Comparison of ENCODE assay signal across 25 cellular contexts in the genomic region with DNA sequence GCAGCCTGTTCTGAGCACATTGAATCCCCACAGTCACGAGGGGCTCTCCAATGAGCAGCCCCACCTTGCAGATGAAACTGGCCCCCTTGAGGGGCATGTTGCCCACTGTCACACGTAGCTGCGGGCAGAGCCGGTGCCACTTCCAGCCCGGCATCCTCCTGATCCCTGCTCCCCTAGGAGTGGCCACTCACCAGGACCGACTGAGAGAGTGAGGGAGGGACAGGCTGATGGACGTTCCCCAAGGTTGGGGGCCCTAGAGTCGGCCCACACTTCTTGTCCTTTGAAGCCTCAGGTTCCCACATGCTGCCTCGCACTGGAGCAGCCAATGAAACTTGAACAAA. TPM values are rescaled to one million over a fixed set of nuclear protein-coding genes. Genes with fewer than 3 reads are reported as not detected.
DNase-seq lines count a peak whose midpoint lies in the region; ATAC-seq and TF ChIP-seq lines count a peak whose summit lies in the region.
"Had no signal": no experiment of that assay in that cellular context is flagged by ENCODE, and none has a peak within 500 bp of the region (broad histone marks: within the 10 kb centered on the region; RNA-seq: fewer than 3 reads in every experiment).

No MANE protein-coding gene starts in this region.

- H3K36me3 Mint-ChIP-seq in CD4-positive, alpha-beta memory T cell, result peaks cover 17% of the 10 kb centered on the region in 2 donors

- WGBS in mammary epithelial cell (ENCODE audit: low coverage, missing lambda C conversion rate), result 42% methylated on average over 2 of the region's 9 CpGs
- WGBS in stomach, 5 donors, result 86 to 95% (median 90%) methylated on average over 2 to 9 of the region's 9 CpGs

- no peaks in the 10 kb centered on the region for H3K9me3 Mint-ChIP-seq in CD4-positive, alpha-beta memory T cell
- H3K9me3 Mint-ChIP-seq: activated naive CD4-positive, alpha-beta T cell treated with anti-CD3 and anti-CD28 coated beads, Interleukin-2, amount 10 ng/mL, durations not matched to agents 7 days and 5 days; activated T-helper 1 cell treated with anti-CD3 and anti-CD28 coated beads, Interleukin-12 subunit alpha, Interleukin-12 subunit beta, Interleukin-2, Interleukin-4 antibody, amounts not matched to agents 30 ng/mL and 10 ng/mL and 1 ng/mL, durations not matched to agents 14 hours and 24 hours and 36 hours; GM23338; naive B cell had no signal

- no peaks in the 10 kb centered on the region for H4K20me1 ChIP-seq in mammary epithelial cell (ENCODE audit: insufficient read depth, low read length)

- H3K27me3 ChIP-seq in mammary epithelial cell (ENCODE audit: insufficient read depth, low read length) (no peaks in the 10 kb centered on the region), stomach (no peaks in the 10 kb centered on the region), Peyer's patch (no peaks in the 10 kb centered on the region)
- no peaks in the 10 kb centered on the region for H3K27me3 ChIP-seq in CD4-positive, alpha-beta memory T cell (ENCODE audit: insufficient read depth, low read length)
- H3K27me3 ChIP-seq: BLaER1 treated with 17β-estradiol and CSF1 and Interleukin-3, amounts not matched to agents 10 nM and 100 nM; brain microvascular endothelial cell; upper lobe of left lung had no signal

- intact Hi-C loops in mammary epithelial cell (cut with micrococcal nuclease), result no loop called here
- intact Hi-C loops in left colon (cut with DNase I, micrococcal nuclease), result no loop called here
- intact Hi-C loops in stomach (cut with DNase I; ENCODE audit: low total_unique reads), result no loop called here
- intact Hi-C loops in CD4-positive, alpha-beta memory T cell (cut with micrococcal nuclease), result no loop called here

- CTCF ChIA-PET in mammary epithelial cell (lab: Charles Lee; ENCODE audit: low non-redundant PET), result interaction anchor here (1.0 kb wide), 1 partner anchor 1287 kb away, joined by 6 read pairs; no protein-coding TSS in a partner anchor
- CTCF ChIA-PET in CD4-positive, alpha-beta memory T cell (lab: Charles Lee; ENCODE audit: partially characterized antibody), result no interaction called here

- H3K27ac ChIP-seq in mammary epithelial cell (ENCODE audit: insufficient read depth, low read depth, low read length), result no peak overlapping the region
- no peak overlapping the region for H3K27ac ChIP-seq in stomach
- H3K27ac ChIP-seq in Peyer's patch, result no peak overlapping the region
- no peak overlapping the region for H3K27ac ChIP-seq in CD4-positive, alpha-beta memory T cell (ENCODE audit: low read depth, low read length)
- H3K27ac ChIP-seq: brain microvascular endothelial cell, PC-9 had no signal

- H3K4me1 ChIP-seq in mammary epithelial cell (ENCODE audit: insufficient read depth, low read length) (peaks cover 28% of the 10 kb centered on the region), stomach (peaks cover 0 to 15% (median 3%) of the 10 kb centered on the region in 4 donors), Peyer's patch (no peaks in the 10 kb centered on the region)
- H3K4me1 ChIP-seq in CD4-positive, alpha-beta memory T cell (ENCODE audit: insufficient read depth, low read length), result no peaks in the 10 kb centered on the region

- peak; percentile 17 for DNase-seq in GM13976 (ENCODE audit: low spot score)
- DNase-seq in mammary epithelial cell, result no peak
- DNase-seq in left colon, result no peak
- peak; percentile 22 for DNase-seq in stomach
- DNase-seq in Peyer's patch, result no peak
- DNase-seq in CD4-positive, alpha-beta memory T cell, result no peak
- DNase-seq in germinal center (ENCODE audit: low spot score), result no peak
- DNase-seq: activated CD4-positive, alpha-beta T cell treated with anti-CD3 and anti-CD28 coated beads, Interleukin-2, amount 50 U/mL, for 1 hour; activated naive CD4-positive, alpha-beta T cell treated with anti-CD3 and anti-CD28 coated beads, Interleukin-2, amount 10 ng/mL, durations not matched to agents 7 days and 5 days; brain microvascular endothelial cell; Calu3; effector memory CD4-positive, alpha-beta T cell; left cardiac atrium; naive B cell; NCI-H1048; NCI-H1694; NCI-H524 treated with DMSO at 0.1 percent for 48 hours; NK-92 treated with Interleukin-12 subunit alpha and Interleukin-12 subunit beta, amount 100 ng/mL, for 24 hours; occipital lobe; PC-9; upper lobe of left lung had no signal

- no peak overlapping the region for H3K4me3 Mint-ChIP-seq in CD4-positive, alpha-beta memory T cell
- H3K4me3 Mint-ChIP-seq: activated naive CD4-positive, alpha-beta T cell treated with anti-CD3 and anti-CD28 coated beads, Interleukin-2, amount 10 ng/mL, durations not matched to agents 7 days and 5 days; activated T-helper 1 cell treated with anti-CD3 and anti-CD28 coated beads, Interleukin-12 subunit alpha, Interleukin-12 subunit beta, Interleukin-2, Interleukin-4 antibody, amounts not matched to agents 30 ng/mL and 10 ng/mL and 1 ng/mL, durations not matched to agents 14 hours and 24 hours and 36 hours; GM23338 had no signal

- in situ Hi-C loops in GM13976 (cut with MboI; ENCODE audit: low sequenced_read_pairs, unreplicated experiment) (no loop called here), mammary epithelial cell (cut with MboI; ENCODE audit: low sequenced_read_pairs in 2 of 2) (loop anchor here in 1 of 2 donors (25.0 kb wide), 1 partner anchor 106 kb away; no protein-coding TSS in a partner anchor)

- H3K4me3 ChIP-seq in mammary epithelial cell (replicated peaks in 1 of 3; ENCODE audit: insufficient read depth in 1 of 3, low read depth in 2 of 3, low read length in 3 of 3) (no peak overlapping the region), stomach (no peak overlapping the region), Peyer's patch (no peak overlapping the region)
- H3K4me3 ChIP-seq in CD4-positive, alpha-beta memory T cell (ENCODE audit: low read length in 2 of 2), result no peak overlapping the region
- H3K4me3 ChIP-seq: BLaER1 treated with 17β-estradiol and CSF1 and Interleukin-3, amounts not matched to agents 10 nM and 100 nM; GM23338; PC-9; smooth muscle cell; upper lobe of left lung had no signal

- POLR2A ChIA-PET in CD4-positive, alpha-beta memory T cell (lab: Charles Lee; ENCODE audit: partially characterized antibody), result no interaction called here

- H2AFZ ChIP-seq in mammary epithelial cell (ENCODE audit: low read depth, low read length), result peak overlapping the region; percentile 50
- H2AFZ ChIP-seq: GM23338, PC-9 had no signal

- H3K9me3 ChIP-seq in mammary epithelial cell (replicated peaks; ENCODE audit: insufficient read depth, low read length), result no peaks in the 10 kb centered on the region
- H3K9me3 ChIP-seq in stomach, result no peaks in the 10 kb centered on the region
- H3K9me3 ChIP-seq in Peyer's patch, result no peaks in the 10 kb centered on the region
- H3K9me3 ChIP-seq in CD4-positive, alpha-beta memory T cell (ENCODE audit: control insufficient read depth in 1 of 2, low read length in 2 of 2), result no peaks in the 10 kb centered on the region
- H3K9me3 ChIP-seq: upper lobe of left lung had no signal

- peak; percentile 14 for ATAC-seq in left colon

- peaks cover 10% of the 10 kb centered on the region for H3K36me3 ChIP-seq in mammary epithelial cell (ENCODE audit: insufficient read depth, low read length)
- H3K36me3 ChIP-seq in stomach, result peaks cover 17 to 46% (median 31%) of the 10 kb centered on the region in 4 donors
- peaks cover 0 to 25% (median 0%) of the 10 kb centered on the region in 3 donors for H3K36me3 ChIP-seq in Peyer's patch
- H3K36me3 ChIP-seq in CD4-positive, alpha-beta memory T cell (ENCODE audit: insufficient read depth, low read length), result no peaks in the 10 kb centered on the region

- H3K27me3 Mint-ChIP-seq in CD4-positive, alpha-beta memory T cell, result no peaks in the 10 kb centered on the region
- H3K27me3 Mint-ChIP-seq: activated naive CD4-positive, alpha-beta T cell treated with anti-CD3 and anti-CD28 coated beads, Interleukin-2, amount 10 ng/mL, durations not matched to agents 7 days and 5 days; naive B cell had no signal

- no peak for TF ChIP-seq POLR2A in stomach (IDR thresholded peaks at IDR 0.05)
- no peak for TF ChIP-seq POLR2A in Peyer's patch (IDR thresholded peaks at IDR 0.05)

- BruUV-seq in mammary epithelial cell (replicated peaks; lab: Mats Ljungman, UMichigan), result no TSS peak

- H3K4me1 Mint-ChIP-seq in CD4-positive, alpha-beta memory T cell, result peaks cover 9 to 24% (median 18%) of the 10 kb centered on the region in 4 donors
- H3K4me1 Mint-ChIP-seq: activated naive CD4-positive, alpha-beta T cell treated with anti-CD3 and anti-CD28 coated beads, Interleukin-2, amount 10 ng/mL, durations not matched to agents 7 days and 5 days had no signal

- H3K4me2 ChIP-seq in mammary epithelial cell (ENCODE audit: insufficient read depth, low read depth, low read length), result peak overlapping the region; percentile 68
- H3K4me2 ChIP-seq: GM23338, PC-9, smooth muscle cell had no signal

- no peak for TF ChIP-seq CTCF in GM13976 (IDR thresholded peaks at IDR 0.05; ENCODE audit: borderline replicate concordance, control extremely low read depth, extremely low read depth, insufficient read depth, missing control alignments)
- TF ChIP-seq CTCF in mammary epithelial cell (conservative IDR thresholded peaks at IDR 0.05 in 1 of 2, IDR thresholded peaks at IDR 0.05 in 1 of 2; ENCODE audit: extremely low read depth in 1 of 2, insufficient read depth in 1 of 2, low read depth in 1 of 2, low read length in 2 of 2), result no peak
- TF ChIP-seq CTCF in stomach (IDR thresholded peaks at IDR 0.05), result no peak
- no peak for TF ChIP-seq CTCF in Peyer's patch (IDR thresholded peaks at IDR 0.05)

- dilution Hi-C loops in mammary epithelial cell (cut with HindIII; ENCODE audit: low sequenced_read_pairs), result no loop called here

- no peak overlapping the region for H3K27ac Mint-ChIP-seq in CD4-positive, alpha-beta memory T cell
- H3K27ac Mint-ChIP-seq: activated naive CD4-positive, alpha-beta T cell treated with anti-CD3 and anti-CD28 coated beads, Interleukin-2, amount 10 ng/mL, durations not matched to agents 7 days and 5 days; activated T-helper 1 cell treated with anti-CD3 and anti-CD28 coated beads, Interleukin-12 subunit alpha, Interleukin-12 subunit beta, Interleukin-2, Interleukin-4 antibody, amounts not matched to agents 30 ng/mL and 10 ng/mL and 1 ng/mL, durations not matched to agents 14 hours and 24 hours and 36 hours; GM23338; naive B cell had no signal

- TF ChIP-seq EP300 in stomach (IDR thresholded peaks at IDR 0.05), result no peak

- H3K9ac ChIP-seq in mammary epithelial cell (ENCODE audit: insufficient read depth, low read length), result no peak overlapping the region

- peaks cover 77% of the 10 kb centered on the region for H3K79me2 ChIP-seq in mammary epithelial cell (ENCODE audit: insufficient read depth, low read length)

RNA-seq across cellular contexts. Expression of a gene that starts 10.5 kb away (rescaled TPM):
- total RNA-seq in mammary epithelial cell, result 100 to 1,000 TPM in 1 of 2 donors, 10 to 100 TPM in 1; 82.9 to 130 TPM
- polyA plus RNA-seq in mammary epithelial cell, result 127 TPM
- polyA minus RNA-seq in mammary epithelial cell, result 195 TPM
- total RNA-seq in left colon, result 100 to 1,000 TPM; 135 to 157 TPM
- 100 to 1,000 TPM in 3 of 5 donors, 10 to 100 TPM in 2; 44.2 to 110 (median 104) TPM for total RNA-seq in stomach
- polyA plus RNA-seq in stomach, result 10 to 100 TPM; 38.5 to 56.6 (median 40.7) TPM
- 100 to 1,000 TPM; 122 to 248 (median 213) TPM for total RNA-seq in Peyer's patch
- 10 to 100 TPM; 90.2 to 94.3 TPM for total RNA-seq in CD4-positive, alpha-beta memory T cell
- polyA plus RNA-seq in CD4-positive, alpha-beta memory T cell, result 10 to 100 TPM; 42.1 to 45.8 TPM

RNA-seq across cellular contexts. Expression of a gene that starts 41.9 kb away (rescaled TPM):
- 1,000 to 10,000 TPM in 1 of 2 donors, 100 to 1,000 TPM in 1; 475 to 1,432 TPM for total RNA-seq in mammary epithelial cell
- 284 TPM for polyA plus RNA-seq in mammary epithelial cell
- polyA minus RNA-seq in mammary epithelial cell, result 595 TPM
- total RNA-seq in left colon, result 100 to 1,000 TPM; 275 to 329 TPM
- total RNA-seq in stomach, result 100 to 1,000 TPM in 2 of 5 donors, 10 to 100 TPM in 3; 34.4 to 116 (median 78.8) TPM
- polyA plus RNA-seq in stomach, result 10 to 100 TPM; 23.1 to 34.0 (median 28.8) TPM
- 100 to 1,000 TPM in 2 of 4 donors, 10 to 100 TPM in 2; 88.3 to 154 (median 124) TPM for total RNA-seq in Peyer's patch
- total RNA-seq in CD4-positive, alpha-beta memory T cell, result 10 to 100 TPM; 34.0 to 35.6 TPM
- polyA plus RNA-seq in CD4-positive, alpha-beta memory T cell, result 10 to 100 TPM; 28.3 to 34.3 TPM

Comparison
In these comparisons a context has a peak if more than half of its experiments do, and no peak if none do; other contexts are left out.
1. DNase-seq: peak in GM13976 (single experiment) and stomach (single experiment); none in mammary epithelial cell (single experiment), left colon (0 of 2), Peyer's patch (0 of 3), CD4-positive, alpha-beta memory T cell (0 of 5) and germinal center (single experiment).